ENCODE assay signal across 22 cellular contexts in genomic region chr1:44302557-44302956, GRCh38.
"Had no signal": no experiment of that assay in that cellular context is flagged by ENCODE, and none has a peak within 500 bp of the region (broad histone marks: within the 10 kb centered on the region; RNA-seq: fewer than 3 reads in every experiment).

No MANE protein-coding gene starts in this region.

- H3K27ac ChIP-seq: epithelial cell of prostate, gastrocnemius medialis, neural progenitor cell, parathyroid adenoma, right lobe of liver, stomach, thyroid gland, vagina had no signal

- FAIRE-seq: kidney, small intestine had no signal

- H3K79me2 ChIP-seq: hepatocyte, parathyroid adenoma had no signal

- H3K27me3 ChIP-seq: gastrocnemius medialis, hepatocyte, neural progenitor cell, right lobe of liver, stomach, thyroid gland, vagina had no signal

- DNase-seq: effector CD8-positive, alpha-beta T cell; endodermal cell; foreskin fibroblast; gastrocnemius medialis; head of caudate nucleus; kidney; right lobe of liver; small intestine; stimulated activated CD4-positive, alpha-beta T cell treated with anti-CD3 and anti-CD28 coated beads, Interleukin-15, amount 100 ng/mL, for 24 hours; stimulated activated CD4-positive, alpha-beta T cell treated with anti-CD3 and anti-CD28 coated beads, Interleukin-4, amount 100 ng/mL, for 1 hour; stimulated activated CD8-positive, alpha-beta memory T cell treated with anti-CD3 and anti-CD28 coated beads, Interleukin-4, amount 100 ng/mL, for 48 hours; stimulated activated naive CD4-positive, alpha-beta T cell treated with Interleukin-2 at 50 U/mL for 16 hours; stomach; thyroid gland had no signal

- H3K9me3 ChIP-seq: gastrocnemius medialis, right lobe of liver, stomach, thyroid gland, vagina had no signal

- H2AFZ ChIP-seq: hepatocyte, neural progenitor cell, parathyroid adenoma had no signal

- ATAC-seq: esophagus mucosa, gastrocnemius medialis, left lobe of liver, right lobe of liver had no signal

- H3K4me1 ChIP-seq: stomach, thyroid gland, vagina had no signal

- H3K9ac ChIP-seq: neural progenitor cell, parathyroid adenoma had no signal

- H3K36me3 ChIP-seq: neural progenitor cell had no signal

- H3K4me2 ChIP-seq: hepatocyte, neural progenitor cell had no signal

- H3K4me3 ChIP-seq: gastrocnemius medialis, hepatocyte, lung, neural progenitor cell, right lobe of liver, stomach, thyroid gland, vagina had no signal
